Comparison of ENCODE assay signal across 18 cellular contexts in the genomic region with DNA sequence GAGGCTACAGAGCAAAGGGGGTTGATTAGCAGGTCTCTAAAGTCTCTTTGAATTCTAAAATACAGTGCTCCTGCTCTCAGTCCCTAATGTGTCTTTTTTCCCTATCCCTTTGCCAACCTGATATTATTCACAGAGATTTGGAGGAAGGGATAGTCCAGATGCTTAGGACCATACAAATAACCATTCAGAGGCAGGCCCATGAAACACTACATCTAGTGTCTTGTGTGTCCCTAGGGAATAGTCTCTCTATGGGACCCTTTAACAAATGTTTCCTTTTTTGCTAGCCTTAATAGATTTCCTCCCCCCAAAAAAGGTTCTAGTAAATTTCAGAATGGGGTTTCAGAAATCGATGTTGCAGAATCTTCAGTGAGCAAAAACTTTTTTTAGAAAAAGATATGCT. TPM values are rescaled to one million over a fixed set of nuclear protein-coding genes. Genes with fewer than 3 reads are reported as not detected.
"Had no signal": no experiment of that assay in that cellular context is flagged by ENCODE, and none has a peak within 500 bp of the region (broad histone marks: within the 10 kb centered on the region; RNA-seq: fewer than 3 reads in every experiment).

No MANE protein-coding gene starts in this region.

- H3K4me3 ChIP-seq: esophagus muscularis mucosa, left lung, psoas muscle, upper lobe of left lung had no signal

- DNase-seq: activated CD4-positive, alpha-beta T cell treated with anti-CD3 and anti-CD28 coated beads, Interleukin-2, amount 50 U/mL, for 4 hours; activated naive CD4-positive, alpha-beta T cell treated with Interleukin-2 at 50 U/mL for 16 hours; hippocampal formation; left lung; mammary epithelial cell; natural killer cell; occipital lobe; small intestine; stimulated activated CD4-positive, alpha-beta T cell treated with anti-CD3 and anti-CD28 coated beads, Interleukin-4, amount 100 ng/mL, for 24 hours; stimulated activated naive CD4-positive, alpha-beta T cell; T-cell; T-helper 9 cell; upper lobe of left lung had no signal

- H3K36me3 ChIP-seq: esophagus muscularis mucosa, left lung, upper lobe of left lung had no signal

- H3K27ac ChIP-seq: esophagus muscularis mucosa, left lung, psoas muscle, upper lobe of left lung had no signal

- H3K9me3 ChIP-seq: esophagus muscularis mucosa, left lung, psoas muscle had no signal

- ATAC-seq: activated CD4-positive, CD25-positive, alpha-beta regulatory T cell treated with anti-CD3 and anti-CD28 coated beads, Interleukin-2, amount 50 U/mL, for 24 hours; activated T-helper 17 cell treated with anti-CD3 and anti-CD28 coated beads, Interleukin-2, amount 50 U/mL, for 72 hours; left lung; natural killer cell; psoas muscle; T-cell had no signal

- H3K4me1 ChIP-seq: left lung, psoas muscle had no signal

RNA-seq across cellular contexts. Expression of gene NR0B1, which starts 1.7 kb away (rescaled TPM):
- total RNA-seq: activated T-helper 17 cell treated with anti-CD3 and anti-CD28 coated beads, Interleukin-2, amount 50 U/mL, for 72 hours; esophagus muscularis mucosa; fibroblast of villous mesenchyme; left lung; mammary epithelial cell; natural killer cell; psoas muscle; T-cell; upper lobe of left lung had no signal
- polyA plus RNA-seq: mammary epithelial cell, small intestine had no signal
